1 cellular context compared by ENCODE assay signal in the genomic region with DNA sequence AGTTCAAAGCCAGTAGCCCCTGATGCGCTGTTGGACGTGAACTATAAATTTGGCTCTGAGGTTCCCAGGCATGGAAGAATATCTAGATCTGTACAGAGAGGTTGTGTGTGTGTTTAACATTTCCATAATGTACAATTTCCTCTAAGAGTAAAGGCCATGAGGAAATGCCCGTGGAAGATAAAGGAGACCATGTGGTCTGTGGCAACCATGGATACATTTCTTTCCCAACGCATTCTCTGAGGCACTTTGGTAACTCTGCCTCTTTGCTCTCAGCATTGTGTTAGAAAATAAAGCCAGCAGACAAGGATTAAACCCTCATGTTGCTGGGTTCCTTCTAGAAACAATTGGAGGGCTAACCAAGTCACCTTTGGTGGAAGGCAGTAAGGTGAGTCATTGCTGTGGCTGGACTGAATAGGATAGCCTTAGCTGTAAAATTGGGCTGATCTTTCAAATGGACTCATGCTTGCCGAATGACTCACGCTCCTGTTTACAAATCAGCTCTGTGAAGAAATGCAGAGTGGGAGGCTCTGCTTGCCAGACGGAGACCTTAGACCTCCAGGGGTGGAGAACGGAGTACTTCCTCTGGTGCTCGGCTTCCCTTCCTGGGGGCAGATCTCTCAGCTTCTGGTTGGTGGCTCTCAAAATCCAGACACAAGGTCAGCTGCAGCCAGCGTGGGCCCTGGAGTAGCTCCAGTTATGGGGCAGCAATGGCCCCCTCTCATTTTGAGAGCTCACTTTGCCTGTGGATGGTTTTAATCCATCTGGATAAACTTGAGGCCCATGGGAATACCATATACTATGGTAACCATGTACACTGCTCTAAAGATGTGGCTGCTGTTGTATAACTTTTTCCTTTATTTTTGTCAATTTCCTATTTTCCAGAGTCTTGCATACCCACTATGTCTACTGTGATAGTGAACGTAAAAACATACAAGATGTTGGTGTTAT.
TF ChIP-seq lines count a peak whose summit lies in the region.

No MANE protein-coding gene starts in this region.

TF ChIP-seq in HepG2, 621 proteins besides CTCF, POLR2A, EP300 and RAD21 (continued from another document and continues in another):
- TF ChIP-seq HOXA9 (CRISPR knock-in tag; IDR thresholded peaks at IDR 0.05; ENCODE audit: borderline replicate concordance) (no peak), TRIM24 (CRISPR knock-in tag; IDR thresholded peaks at IDR 0.05) (no peak), ZNF446 (CRISPR knock-in tag; IDR thresholded peaks at IDR 0.05) (no peak), ZNF12 (CRISPR knock-in tag; IDR thresholded peaks at IDR 0.05) (0 out of 2 replicates have a peak, but pooled peaks have one; percentile 14), THAP7 (CRISPR knock-in tag; IDR thresholded peaks at IDR 0.05) (peak; percentile 36; the same call in 1 of the 2 replicates), E2F2 (CRISPR knock-in tag; IDR thresholded peaks at IDR 0.05; ENCODE audit: borderline replicate concordance) (no peak), ZNF329 (CRISPR knock-in tag; IDR thresholded peaks at IDR 0.05; ENCODE audit: low read depth) (peak; percentile 93), HHEX (CRISPR knock-in tag; IDR thresholded peaks at IDR 0.05) (0 out of 2 replicates have a peak, but pooled peaks have one; percentile 14), ZNF562 (CRISPR knock-in tag; IDR thresholded peaks at IDR 0.05; ENCODE audit: borderline replicate concordance) (no peak), ZNF234 (CRISPR knock-in tag; conservative IDR thresholded peaks at IDR 0.05) (no peak), ZNF124 (CRISPR knock-in tag; IDR thresholded peaks at IDR 0.05) (0 out of 2 replicates have a peak, but pooled peaks have one; percentile 51), JUN (CRISPR knock-in tag; IDR thresholded peaks at IDR 0.05) (peak; percentile 97), SMAD3 (CRISPR knock-in tag; IDR thresholded peaks at IDR 0.05) (peak; percentile 95), HNF4A (CRISPR knock-in tag; IDR thresholded peaks at IDR 0.05) (peak; percentile 82), ZNF782 (CRISPR knock-in tag; IDR thresholded peaks at IDR 0.05; ENCODE audit: borderline replicate concordance) (no peak), PATZ1 (CRISPR knock-in tag; IDR thresholded peaks at IDR 0.05) (peak; percentile 59), MAFF (IDR thresholded peaks at IDR 0.05; ENCODE audit: low read depth, low read length) (peak; percentile 57), ZNF646 (CRISPR knock-in tag; IDR thresholded peaks at IDR 0.05) (no peak), ZNF619 (CRISPR knock-in tag; IDR thresholded peaks at IDR 0.05) (no peak), MTF1 (CRISPR knock-in tag; IDR thresholded peaks at IDR 0.05) (no peak), HDAC2 (CRISPR knock-in tag; IDR thresholded peaks at IDR 0.05) (peak; percentile 92), CHD2 (IDR thresholded peaks at IDR 0.05; ENCODE audit: low read depth, low read length) (no peak), WIZ (CRISPR knock-in tag; IDR thresholded peaks at IDR 0.05) (no peak), ATF4 (CRISPR knock-in tag; IDR thresholded peaks at IDR 0.05) (peak in 1 of 2 experiments; percentile 32; a peak in 1 of 4 replicates)
- TF ChIP-seq, protein P1, sequence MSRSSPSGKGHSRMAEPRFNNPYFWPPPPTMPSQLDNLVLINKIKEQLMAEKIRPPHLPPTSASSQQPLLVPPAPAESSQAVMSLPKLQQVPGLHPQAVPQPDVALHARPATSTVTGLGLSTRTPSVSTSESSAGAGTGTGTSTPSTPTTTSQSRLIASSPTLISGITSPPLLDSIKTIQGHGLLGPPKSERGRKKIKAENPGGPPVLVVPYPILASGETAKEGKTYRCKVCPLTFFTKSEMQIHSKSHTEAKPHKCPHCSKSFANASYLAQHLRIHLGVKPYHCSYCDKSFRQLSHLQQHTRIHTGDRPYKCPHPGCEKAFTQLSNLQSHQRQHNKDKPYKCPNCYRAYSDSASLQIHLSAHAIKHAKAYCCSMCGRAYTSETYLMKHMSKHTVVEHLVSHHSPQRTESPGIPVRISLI (CRISPR knock-in tag; IDR thresholded peaks at IDR 0.05; ENCODE audit: borderline replicate concordance) = no peak
- TF ChIP-seq, protein P2, sequence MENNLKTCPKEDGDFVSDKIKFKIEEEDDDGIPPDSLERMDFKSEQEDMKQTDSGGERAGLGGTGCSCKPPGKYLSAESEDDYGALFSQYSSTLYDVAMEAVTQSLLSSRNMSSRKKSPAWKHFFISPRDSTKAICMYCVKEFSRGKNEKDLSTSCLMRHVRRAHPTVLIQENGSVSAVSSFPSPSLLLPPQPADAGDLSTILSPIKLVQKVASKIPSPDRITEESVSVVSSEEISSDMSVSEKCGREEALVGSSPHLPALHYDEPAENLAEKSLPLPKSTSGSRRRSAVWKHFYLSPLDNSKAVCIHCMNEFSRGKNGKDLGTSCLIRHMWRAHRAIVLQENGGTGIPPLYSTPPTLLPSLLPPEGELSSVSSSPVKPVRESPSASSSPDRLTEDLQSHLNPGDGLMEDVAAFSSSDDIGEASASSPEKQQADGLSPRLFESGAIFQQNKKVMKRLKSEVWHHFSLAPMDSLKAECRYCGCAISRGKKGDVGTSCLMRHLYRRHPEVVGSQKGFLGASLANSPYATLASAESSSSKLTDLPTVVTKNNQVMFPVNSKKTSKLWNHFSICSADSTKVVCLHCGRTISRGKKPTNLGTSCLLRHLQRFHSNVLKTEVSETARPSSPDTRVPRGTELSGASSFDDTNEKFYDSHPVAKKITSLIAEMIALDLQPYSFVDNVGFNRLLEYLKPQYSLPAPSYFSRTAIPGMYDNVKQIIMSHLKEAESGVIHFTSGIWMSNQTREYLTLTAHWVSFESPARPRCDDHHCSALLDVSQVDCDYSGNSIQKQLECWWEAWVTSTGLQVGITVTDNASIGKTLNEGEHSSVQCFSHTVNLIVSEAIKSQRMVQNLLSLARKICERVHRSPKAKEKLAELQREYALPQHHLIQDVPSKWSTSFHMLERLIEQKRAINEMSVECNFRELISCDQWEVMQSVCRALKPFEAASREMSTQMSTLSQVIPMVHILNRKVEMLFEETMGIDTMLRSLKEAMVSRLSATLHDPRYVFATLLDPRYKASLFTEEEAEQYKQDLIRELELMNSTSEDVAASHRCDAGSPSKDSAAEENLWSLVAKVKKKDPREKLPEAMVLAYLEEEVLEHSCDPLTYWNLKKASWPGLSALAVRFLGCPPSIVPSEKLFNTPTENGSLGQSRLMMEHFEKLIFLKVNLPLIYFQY (CRISPR knock-in tag; IDR thresholded peaks at IDR 0.05; ENCODE audit: borderline replicate concordance) = peak; percentile 68; the same call in 1 of the 2 replicates
- TF ChIP-seq, protein P3, sequence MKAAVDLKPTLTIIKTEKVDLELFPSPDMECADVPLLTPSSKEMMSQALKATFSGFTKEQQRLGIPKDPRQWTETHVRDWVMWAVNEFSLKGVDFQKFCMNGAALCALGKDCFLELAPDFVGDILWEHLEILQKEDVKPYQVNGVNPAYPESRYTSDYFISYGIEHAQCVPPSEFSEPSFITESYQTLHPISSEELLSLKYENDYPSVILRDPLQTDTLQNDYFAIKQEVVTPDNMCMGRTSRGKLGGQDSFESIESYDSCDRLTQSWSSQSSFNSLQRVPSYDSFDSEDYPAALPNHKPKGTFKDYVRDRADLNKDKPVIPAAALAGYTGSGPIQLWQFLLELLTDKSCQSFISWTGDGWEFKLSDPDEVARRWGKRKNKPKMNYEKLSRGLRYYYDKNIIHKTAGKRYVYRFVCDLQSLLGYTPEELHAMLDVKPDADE (CRISPR knock-in tag; IDR thresholded peaks at IDR 0.05) = no peak
- TF ChIP-seq, protein P4, sequence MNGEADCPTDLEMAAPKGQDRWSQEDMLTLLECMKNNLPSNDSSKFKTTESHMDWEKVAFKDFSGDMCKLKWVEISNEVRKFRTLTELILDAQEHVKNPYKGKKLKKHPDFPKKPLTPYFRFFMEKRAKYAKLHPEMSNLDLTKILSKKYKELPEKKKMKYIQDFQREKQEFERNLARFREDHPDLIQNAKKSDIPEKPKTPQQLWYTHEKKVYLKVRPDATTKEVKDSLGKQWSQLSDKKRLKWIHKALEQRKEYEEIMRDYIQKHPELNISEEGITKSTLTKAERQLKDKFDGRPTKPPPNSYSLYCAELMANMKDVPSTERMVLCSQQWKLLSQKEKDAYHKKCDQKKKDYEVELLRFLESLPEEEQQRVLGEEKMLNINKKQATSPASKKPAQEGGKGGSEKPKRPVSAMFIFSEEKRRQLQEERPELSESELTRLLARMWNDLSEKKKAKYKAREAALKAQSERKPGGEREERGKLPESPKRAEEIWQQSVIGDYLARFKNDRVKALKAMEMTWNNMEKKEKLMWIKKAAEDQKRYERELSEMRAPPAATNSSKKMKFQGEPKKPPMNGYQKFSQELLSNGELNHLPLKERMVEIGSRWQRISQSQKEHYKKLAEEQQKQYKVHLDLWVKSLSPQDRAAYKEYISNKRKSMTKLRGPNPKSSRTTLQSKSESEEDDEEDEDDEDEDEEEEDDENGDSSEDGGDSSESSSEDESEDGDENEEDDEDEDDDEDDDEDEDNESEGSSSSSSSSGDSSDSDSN (CRISPR knock-in tag; IDR thresholded peaks at IDR 0.05) = peak; percentile 49
